1 cellular context compared by ENCODE assay signal in genomic region chr1:234987415-234988159, GRCh38.
TF ChIP-seq lines count a peak whose summit lies in the region.

No MANE protein-coding gene starts in this region.

TF ChIP-seq in SK-N-SH, 30 proteins besides CTCF, POLR2A, EP300 and RAD21 (continued from another document):
- no peak for TF ChIP-seq RXRA (IDR thresholded peaks at IDR 0.05; ENCODE audit: borderline replicate concordance, low read depth)
- TF ChIP-seq YY1 (IDR thresholded peaks at IDR 0.05; ENCODE audit: low read depth), result no peak
- TF ChIP-seq GABPA (IDR thresholded peaks at IDR 0.05; ENCODE audit: low read depth), result no peak
- no peak for TF ChIP-seq EZH2phosphoT487 (IDR thresholded peaks at IDR 0.05; ENCODE audit: borderline replicate concordance, low read depth)
- no peak for TF ChIP-seq USF1 (IDR thresholded peaks at IDR 0.05; ENCODE audit: borderline replicate concordance, low read depth)
- peak; percentile 92; the same call in 1 of the 2 replicates for TF ChIP-seq TEAD4 (IDR thresholded peaks at IDR 0.05; ENCODE audit: borderline replicate concordance, insufficient read depth)
- TF ChIP-seq, protein P1, sequence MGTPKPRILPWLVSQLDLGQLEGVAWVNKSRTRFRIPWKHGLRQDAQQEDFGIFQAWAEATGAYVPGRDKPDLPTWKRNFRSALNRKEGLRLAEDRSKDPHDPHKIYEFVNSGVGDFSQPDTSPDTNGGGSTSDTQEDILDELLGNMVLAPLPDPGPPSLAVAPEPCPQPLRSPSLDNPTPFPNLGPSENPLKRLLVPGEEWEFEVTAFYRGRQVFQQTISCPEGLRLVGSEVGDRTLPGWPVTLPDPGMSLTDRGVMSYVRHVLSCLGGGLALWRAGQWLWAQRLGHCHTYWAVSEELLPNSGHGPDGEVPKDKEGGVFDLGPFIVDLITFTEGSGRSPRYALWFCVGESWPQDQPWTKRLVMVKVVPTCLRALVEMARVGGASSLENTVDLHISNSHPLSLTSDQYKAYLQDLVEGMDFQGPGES (IDR thresholded peaks at IDR 0.05; ENCODE audit: low read depth, low read length), result no peak
- TF ChIP-seq TCF12 (IDR thresholded peaks at IDR 0.05), result peak; percentile 66
- TF ChIP-seq TAF1 (IDR thresholded peaks at IDR 0.05; ENCODE audit: borderline replicate concordance, low read depth, low read length), result no peak
- no peak for TF ChIP-seq FOXJ3 (CRISPR knock-in tag; IDR thresholded peaks at IDR 0.05)
- TF ChIP-seq, protein P2, sequence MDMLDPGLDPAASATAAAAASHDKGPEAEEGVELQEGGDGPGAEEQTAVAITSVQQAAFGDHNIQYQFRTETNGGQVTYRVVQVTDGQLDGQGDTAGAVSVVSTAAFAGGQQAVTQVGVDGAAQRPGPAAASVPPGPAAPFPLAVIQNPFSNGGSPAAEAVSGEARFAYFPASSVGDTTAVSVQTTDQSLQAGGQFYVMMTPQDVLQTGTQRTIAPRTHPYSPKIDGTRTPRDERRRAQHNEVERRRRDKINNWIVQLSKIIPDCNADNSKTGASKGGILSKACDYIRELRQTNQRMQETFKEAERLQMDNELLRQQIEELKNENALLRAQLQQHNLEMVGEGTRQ (IDR thresholded peaks at IDR 0.05; ENCODE audit: borderline replicate concordance, low read depth, low read length), result no peak
- TF ChIP-seq MEF2A (IDR thresholded peaks at IDR 0.05; ENCODE audit: borderline replicate concordance, low read depth), result no peak
